Comparison of ENCODE assay signal across 23 cellular contexts in the genomic region with DNA sequence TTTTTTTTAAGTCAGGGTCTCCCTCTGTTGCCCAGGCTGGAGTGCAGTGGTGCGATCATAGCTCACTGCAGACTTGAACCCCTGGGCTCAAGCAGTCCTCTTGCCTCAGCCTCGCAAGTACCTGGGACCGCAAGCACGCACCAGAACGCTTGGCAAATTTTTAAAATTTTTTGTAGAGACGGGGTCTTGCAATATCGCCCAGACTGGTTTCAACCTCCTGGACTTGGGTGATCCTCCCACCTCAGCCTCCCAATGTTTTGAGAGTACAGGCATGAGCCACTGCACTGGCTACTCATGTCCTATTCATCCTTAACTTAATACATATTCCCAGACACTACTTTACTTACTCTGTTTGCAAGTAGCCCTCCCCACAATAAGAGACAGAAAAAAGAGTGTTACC. TPM values are rescaled to one million over a fixed set of nuclear protein-coding genes. Genes with fewer than 3 reads are reported as not detected.
DNase-seq lines count a peak whose midpoint lies in the region; TF ChIP-seq lines count a peak whose summit lies in the region.
"Had no signal": no experiment of that assay in that cellular context is flagged by ENCODE, and none has a peak within 500 bp of the region (broad histone marks: within the 10 kb centered on the region; RNA-seq: fewer than 3 reads in every experiment).

No MANE protein-coding gene starts in this region.

- CTCF ChIA-PET in MCF 10A (lab: Yijun Ruan, JAX) (interaction anchor here (0.9 to 1.4 kb wide), 3 partner anchors 11 to 119 kb away, joined by 3 to 5 read pairs (median 3); no protein-coding TSS in a partner anchor), mammary epithelial cell (lab: Charles Lee; ENCODE audit: low non-redundant PET) (no interaction called here)

- H3K4me1 ChIP-seq in mammary epithelial cell (ENCODE audit: insufficient read depth, low read length) (no peaks in the 10 kb centered on the region), trophoblast cell (ENCODE audit: control insufficient read depth in 1 of 2, insufficient read depth in 2 of 2, low read length in 2 of 2) (peaks cover 2 to 9% of the 10 kb centered on the region in 2 experiments)
- H3K4me1 ChIP-seq: A549, BE2C had no signal

- H3K27me3 ChIP-seq in mammary epithelial cell (ENCODE audit: insufficient read depth, low read length) (no peaks in the 10 kb centered on the region), trophoblast cell (ENCODE audit: insufficient read depth, low read length) (no peaks in the 10 kb centered on the region)
- H3K27me3 ChIP-seq: BLaER1 had no signal

- H3K27ac ChIP-seq in mammary epithelial cell (ENCODE audit: insufficient read depth, low read depth, low read length) (no peak overlapping the region), epithelial cell of prostate (peak overlapping the region; percentile 76), trophoblast cell (ENCODE audit: low read depth, low read length) (no peak overlapping the region)
- H3K27ac ChIP-seq: 22Rv1, A549, BLaER1 had no signal

- BruUV-seq in MCF 10A (replicated peaks; lab: Mats Ljungman, UMichigan) (no TSS peak), mammary epithelial cell (replicated peaks; lab: Mats Ljungman, UMichigan) (no TSS peak)

- H3K27me3 Mint-ChIP-seq in MCF 10A (ENCODE audit: insufficient read depth, unreplicated experiment): no peaks in the 10 kb centered on the region
- H3K27me3 Mint-ChIP-seq: CD4-positive, alpha-beta memory T cell; CD4-positive, CD25-positive, alpha-beta regulatory T cell; CD8-positive, alpha-beta memory T cell had no signal

- peak overlapping the region; percentile 13 for H2BK5ac ChIP-seq in trophoblast cell (ENCODE audit: low read depth, low read length, poor library complexity)

- H3K4me2 ChIP-seq in mammary epithelial cell (ENCODE audit: insufficient read depth, low read depth, low read length) (no peak overlapping the region), trophoblast cell (ENCODE audit: low read length) (no peak overlapping the region)
- H3K4me2 ChIP-seq: A549, BLaER1 had no signal

- H3K36me3 Mint-ChIP-seq in MCF 10A (ENCODE audit: insufficient read depth, unreplicated experiment): no peaks in the 10 kb centered on the region
- H3K36me3 Mint-ChIP-seq: CD14-positive monocyte; CD4-positive, alpha-beta memory T cell had no signal

- H3K36me3 ChIP-seq in mammary epithelial cell (ENCODE audit: insufficient read depth, low read length) (no peaks in the 10 kb centered on the region), trophoblast cell (ENCODE audit: control insufficient read depth in 1 of 2, insufficient read depth in 2 of 2, low read length in 2 of 2) (peaks cover 0 to 2% of the 10 kb centered on the region in 2 experiments)
- H3K36me3 ChIP-seq: BE2C, BLaER1 had no signal

- peaks cover 1% of the 10 kb centered on the region for H3K79me1 ChIP-seq in trophoblast cell (ENCODE audit: low read length)

- dilution Hi-C loops in mammary epithelial cell (cut with HindIII; ENCODE audit: low sequenced_read_pairs): no loop called here

- H2AK5ac ChIP-seq in trophoblast cell (ENCODE audit: low read length): no peak overlapping the region

- H3K4me1 Mint-ChIP-seq in MCF 10A (ENCODE audit: insufficient read depth, unreplicated experiment): peaks cover 14% of the 10 kb centered on the region
- H3K4me1 Mint-ChIP-seq: CD4-positive, alpha-beta memory T cell had no signal

- no peak overlapping the region for H3K4me3 ChIP-seq in mammary epithelial cell (replicated peaks in 1 of 3; ENCODE audit: insufficient read depth in 1 of 3, low read depth in 2 of 3, low read length in 3 of 3)
- H3K4me3 ChIP-seq in trophoblast cell (ENCODE audit: low read depth, low read length): no peak overlapping the region
- H3K4me3 ChIP-seq: A549, BLaER1 had no signal

- peak overlapping the region; percentile 72 for H3K27ac Mint-ChIP-seq in MCF 10A (ENCODE audit: low read depth, unreplicated experiment)
- H3K27ac Mint-ChIP-seq: CD14-positive monocyte; CD4-positive, CD25-positive, alpha-beta regulatory T cell had no signal

- intact Hi-C loops in MCF 10A (cut with micrococcal nuclease) (no loop called here), mammary epithelial cell (cut with micrococcal nuclease) (loop anchor here (10.0 kb wide), 1 partner anchor 363 kb away; a partner anchor contains a TSS)

- no peak overlapping the region for H3K4me3 Mint-ChIP-seq in MCF 10A (ENCODE audit: unreplicated experiment)
- H3K4me3 Mint-ChIP-seq: CD4-positive, alpha-beta memory T cell; CD4-positive, CD25-positive, alpha-beta regulatory T cell; CD8-positive, alpha-beta memory T cell had no signal

- in situ Hi-C loops in mammary epithelial cell (cut with MboI; ENCODE audit: low sequenced_read_pairs in 2 of 2): no loop called here

- no peaks in the 10 kb centered on the region for H4K20me1 ChIP-seq in mammary epithelial cell (ENCODE audit: insufficient read depth, low read length)
- H4K20me1 ChIP-seq: BLaER1 had no signal

- no peak overlapping the region for H2AFZ ChIP-seq in mammary epithelial cell (ENCODE audit: low read depth, low read length)
- no peak overlapping the region for H2AFZ ChIP-seq in trophoblast cell (ENCODE audit: insufficient read depth, low read length, poor library complexity)

- H4K12ac ChIP-seq in trophoblast cell (ENCODE audit: low read depth, low read length): no peak overlapping the region

- peak overlapping the region; percentile 41 for H2BK120ac ChIP-seq in trophoblast cell (ENCODE audit: insufficient read depth, low read length, poor library complexity)

- H3K23ac ChIP-seq in trophoblast cell (ENCODE audit: low read length): no peak overlapping the region

- no peak overlapping the region for H4K91ac ChIP-seq in trophoblast cell (ENCODE audit: low read depth, low read length)

- H3K79me2 ChIP-seq in mammary epithelial cell (ENCODE audit: insufficient read depth, low read length): no peaks in the 10 kb centered on the region
- no peaks in the 10 kb centered on the region for H3K79me2 ChIP-seq in trophoblast cell (ENCODE audit: control insufficient read depth, insufficient read depth, low read length, poor library complexity)

- no peak overlapping the region for H3K4ac ChIP-seq in trophoblast cell (ENCODE audit: low read depth, low read length)

- POLR2A ChIA-PET in MCF 10A (lab: Yijun Ruan, JAX): no interaction called here

- peak overlapping the region; percentile 25 for H2BK12ac ChIP-seq in trophoblast cell (ENCODE audit: low read length)

- no peak overlapping the region for H4K8ac ChIP-seq in trophoblast cell (ENCODE audit: low read depth, low read length)

- no peak overlapping the region for H3K14ac ChIP-seq in trophoblast cell (ENCODE audit: low read length)

- TF ChIP-seq CTCF in MCF 10A (IDR thresholded peaks at IDR 0.05; ENCODE audit: unreplicated experiment) (no peak), mammary epithelial cell (conservative IDR thresholded peaks at IDR 0.05 in 1 of 2, IDR thresholded peaks at IDR 0.05 in 1 of 2; ENCODE audit: extremely low read depth in 1 of 2, insufficient read depth in 1 of 2, low read depth in 1 of 2, low read length in 2 of 2) (no peak)

- WGBS in mammary epithelial cell (ENCODE audit: low coverage, missing lambda C conversion rate): 100% methylated on average over 6 of the region's 7 CpGs
- no CpG with 5 or more reads among the region's 7 CpGs for WGBS in trophoblast cell (ENCODE audit: extremely low coverage, insufficient coverage, insufficient read length)

- no peaks in the 10 kb centered on the region for H3K9me3 Mint-ChIP-seq in MCF 10A (ENCODE audit: unreplicated experiment)
- H3K9me3 Mint-ChIP-seq: CD4-positive, alpha-beta memory T cell; CD4-positive, CD25-positive, alpha-beta regulatory T cell; CD8-positive, alpha-beta memory T cell had no signal

- no peak overlapping the region for H3K9ac ChIP-seq in mammary epithelial cell (ENCODE audit: insufficient read depth, low read length)
- H3K9ac ChIP-seq in trophoblast cell (ENCODE audit: low read length): no peak overlapping the region
- H3K9ac ChIP-seq: BLaER1 had no signal

- DNase-seq in MCF 10A (ENCODE audit: unreplicated experiment) (no peak), mammary epithelial cell (no peak), epithelial cell of prostate (ENCODE audit: low read depth, low spot score) (no peak), trophoblast cell (peak; percentile 63 to 76), AG20443 (ENCODE audit: low spot score) (no peak)
- DNase-seq in stimulated activated CD4-positive, alpha-beta T cell treated with anti-CD3 and anti-CD28 coated beads, Interleukin-15, amount 100 ng/mL, for 24 hours: no peak
- DNase-seq: BE2C; C1 segment of cervical spinal cord; CD4-positive, alpha-beta memory T cell; CD4-positive, CD25-positive, alpha-beta regulatory T cell; CD8-positive, alpha-beta memory T cell; COR-L47; DMS 273 treated with DMSO at 0.1 percent for 48 hours; DMS153; DMS53; DMS79; DND-41; EL; GDM1 had no signal

- H3K9me3 ChIP-seq in mammary epithelial cell (replicated peaks; ENCODE audit: insufficient read depth, low read length): no peaks in the 10 kb centered on the region
- peaks cover 4% of the 10 kb centered on the region for H3K9me3 ChIP-seq in trophoblast cell (ENCODE audit: insufficient read depth, low read depth, low read length)
- H3K9me3 ChIP-seq: BE2C had no signal

- H3K18ac ChIP-seq in trophoblast cell (ENCODE audit: low read length): no peak overlapping the region

RNA-seq across cellular contexts. Expression of a gene that starts 16.3 kb away (rescaled TPM):
- total RNA-seq in MCF 10A (2022) (26.1 and 28.5 TPM in 2 replicates), mammary epithelial cell (10 to 100 TPM; 33.3 to 45.2 TPM)
- 22.9 TPM for polyA plus RNA-seq in mammary epithelial cell
- 15.0 TPM for polyA minus RNA-seq in mammary epithelial cell
- polyA plus RNA-seq in trophoblast cell (2013): 18.2 and 18.5 TPM in 2 replicates

Comparison
In these comparisons a context has a peak if more than half of its experiments do, and no peak if none do; other contexts are left out.
1. DNase-seq: peak in trophoblast cell (2 of 2); none in MCF 10A (single experiment), mammary epithelial cell (single experiment), epithelial cell of prostate (single experiment), AG20443 (single experiment) and stimulated activated CD4-positive, alpha-beta T cell treated with anti-CD3 and anti-CD28 coated beads, Interleukin-15, amount 100 ng/mL, for 24 hours (single experiment).